ENCODE assay signal across 1 cellular context in genomic region chr10:112271982-112272381, GRCh38.
TF ChIP-seq lines count a peak whose summit lies in the region.

No MANE protein-coding gene starts in this region.

TF ChIP-seq in HEK293, 187 proteins besides CTCF, POLR2A, EP300 and RAD21 (continued from another document):
- no peak for TF ChIP-seq BCL11A (tag by site-specific recombination; IDR thresholded peaks at IDR 0.05; ENCODE audit: low read depth)
- no peak for TF ChIP-seq ZNF354C (tag by site-specific recombination; IDR thresholded peaks at IDR 0.05; ENCODE audit: borderline replicate concordance, low read depth)
- peak; percentile 33; the same call in 1 of the 2 replicates for TF ChIP-seq ZNF660 (tag by site-specific recombination; IDR thresholded peaks at IDR 0.05)
- TF ChIP-seq ZNF501 (tag by site-specific recombination; IDR thresholded peaks at IDR 0.05): no peak
